1 cellular context compared by ENCODE assay signal in the genomic region with DNA sequence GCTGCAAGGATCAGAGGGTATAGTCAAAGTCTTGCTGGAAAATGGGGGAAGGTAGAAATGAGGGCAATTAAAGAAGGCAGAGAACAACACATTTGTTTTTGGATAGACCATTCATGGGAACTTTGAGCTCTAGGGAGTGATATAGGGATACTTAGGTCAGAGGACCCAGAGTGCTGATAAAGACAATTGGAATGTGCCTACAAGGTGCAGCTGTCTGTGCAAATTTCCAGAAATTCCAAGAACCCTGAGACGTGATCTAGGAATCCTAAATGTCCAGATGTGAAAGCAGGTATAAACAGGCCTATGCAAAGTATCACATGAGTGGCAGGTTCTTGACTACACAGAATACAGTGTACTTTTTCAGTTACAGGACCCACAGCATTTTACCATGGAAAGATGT.
TF ChIP-seq lines count a peak whose summit lies in the region.

No MANE protein-coding gene starts in this region.

TF ChIP-seq in GM23338, 12 proteins besides CTCF, POLR2A, EP300 and RAD21 (continued from another document):
- TF ChIP-seq, protein P1, sequence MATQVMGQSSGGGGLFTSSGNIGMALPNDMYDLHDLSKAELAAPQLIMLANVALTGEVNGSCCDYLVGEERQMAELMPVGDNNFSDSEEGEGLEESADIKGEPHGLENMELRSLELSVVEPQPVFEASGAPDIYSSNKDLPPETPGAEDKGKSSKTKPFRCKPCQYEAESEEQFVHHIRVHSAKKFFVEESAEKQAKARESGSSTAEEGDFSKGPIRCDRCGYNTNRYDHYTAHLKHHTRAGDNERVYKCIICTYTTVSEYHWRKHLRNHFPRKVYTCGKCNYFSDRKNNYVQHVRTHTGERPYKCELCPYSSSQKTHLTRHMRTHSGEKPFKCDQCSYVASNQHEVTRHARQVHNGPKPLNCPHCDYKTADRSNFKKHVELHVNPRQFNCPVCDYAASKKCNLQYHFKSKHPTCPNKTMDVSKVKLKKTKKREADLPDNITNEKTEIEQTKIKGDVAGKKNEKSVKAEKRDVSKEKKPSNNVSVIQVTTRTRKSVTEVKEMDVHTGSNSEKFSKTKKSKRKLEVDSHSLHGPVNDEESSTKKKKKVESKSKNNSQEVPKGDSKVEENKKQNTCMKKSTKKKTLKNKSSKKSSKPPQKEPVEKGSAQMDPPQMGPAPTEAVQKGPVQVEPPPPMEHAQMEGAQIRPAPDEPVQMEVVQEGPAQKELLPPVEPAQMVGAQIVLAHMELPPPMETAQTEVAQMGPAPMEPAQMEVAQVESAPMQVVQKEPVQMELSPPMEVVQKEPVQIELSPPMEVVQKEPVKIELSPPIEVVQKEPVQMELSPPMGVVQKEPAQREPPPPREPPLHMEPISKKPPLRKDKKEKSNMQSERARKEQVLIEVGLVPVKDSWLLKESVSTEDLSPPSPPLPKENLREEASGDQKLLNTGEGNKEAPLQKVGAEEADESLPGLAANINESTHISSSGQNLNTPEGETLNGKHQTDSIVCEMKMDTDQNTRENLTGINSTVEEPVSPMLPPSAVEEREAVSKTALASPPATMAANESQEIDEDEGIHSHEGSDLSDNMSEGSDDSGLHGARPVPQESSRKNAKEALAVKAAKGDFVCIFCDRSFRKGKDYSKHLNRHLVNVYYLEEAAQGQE (IDR thresholded peaks at IDR 0.05; ENCODE audit: unreplicated experiment): no peak
- TF ChIP-seq, protein P2, sequence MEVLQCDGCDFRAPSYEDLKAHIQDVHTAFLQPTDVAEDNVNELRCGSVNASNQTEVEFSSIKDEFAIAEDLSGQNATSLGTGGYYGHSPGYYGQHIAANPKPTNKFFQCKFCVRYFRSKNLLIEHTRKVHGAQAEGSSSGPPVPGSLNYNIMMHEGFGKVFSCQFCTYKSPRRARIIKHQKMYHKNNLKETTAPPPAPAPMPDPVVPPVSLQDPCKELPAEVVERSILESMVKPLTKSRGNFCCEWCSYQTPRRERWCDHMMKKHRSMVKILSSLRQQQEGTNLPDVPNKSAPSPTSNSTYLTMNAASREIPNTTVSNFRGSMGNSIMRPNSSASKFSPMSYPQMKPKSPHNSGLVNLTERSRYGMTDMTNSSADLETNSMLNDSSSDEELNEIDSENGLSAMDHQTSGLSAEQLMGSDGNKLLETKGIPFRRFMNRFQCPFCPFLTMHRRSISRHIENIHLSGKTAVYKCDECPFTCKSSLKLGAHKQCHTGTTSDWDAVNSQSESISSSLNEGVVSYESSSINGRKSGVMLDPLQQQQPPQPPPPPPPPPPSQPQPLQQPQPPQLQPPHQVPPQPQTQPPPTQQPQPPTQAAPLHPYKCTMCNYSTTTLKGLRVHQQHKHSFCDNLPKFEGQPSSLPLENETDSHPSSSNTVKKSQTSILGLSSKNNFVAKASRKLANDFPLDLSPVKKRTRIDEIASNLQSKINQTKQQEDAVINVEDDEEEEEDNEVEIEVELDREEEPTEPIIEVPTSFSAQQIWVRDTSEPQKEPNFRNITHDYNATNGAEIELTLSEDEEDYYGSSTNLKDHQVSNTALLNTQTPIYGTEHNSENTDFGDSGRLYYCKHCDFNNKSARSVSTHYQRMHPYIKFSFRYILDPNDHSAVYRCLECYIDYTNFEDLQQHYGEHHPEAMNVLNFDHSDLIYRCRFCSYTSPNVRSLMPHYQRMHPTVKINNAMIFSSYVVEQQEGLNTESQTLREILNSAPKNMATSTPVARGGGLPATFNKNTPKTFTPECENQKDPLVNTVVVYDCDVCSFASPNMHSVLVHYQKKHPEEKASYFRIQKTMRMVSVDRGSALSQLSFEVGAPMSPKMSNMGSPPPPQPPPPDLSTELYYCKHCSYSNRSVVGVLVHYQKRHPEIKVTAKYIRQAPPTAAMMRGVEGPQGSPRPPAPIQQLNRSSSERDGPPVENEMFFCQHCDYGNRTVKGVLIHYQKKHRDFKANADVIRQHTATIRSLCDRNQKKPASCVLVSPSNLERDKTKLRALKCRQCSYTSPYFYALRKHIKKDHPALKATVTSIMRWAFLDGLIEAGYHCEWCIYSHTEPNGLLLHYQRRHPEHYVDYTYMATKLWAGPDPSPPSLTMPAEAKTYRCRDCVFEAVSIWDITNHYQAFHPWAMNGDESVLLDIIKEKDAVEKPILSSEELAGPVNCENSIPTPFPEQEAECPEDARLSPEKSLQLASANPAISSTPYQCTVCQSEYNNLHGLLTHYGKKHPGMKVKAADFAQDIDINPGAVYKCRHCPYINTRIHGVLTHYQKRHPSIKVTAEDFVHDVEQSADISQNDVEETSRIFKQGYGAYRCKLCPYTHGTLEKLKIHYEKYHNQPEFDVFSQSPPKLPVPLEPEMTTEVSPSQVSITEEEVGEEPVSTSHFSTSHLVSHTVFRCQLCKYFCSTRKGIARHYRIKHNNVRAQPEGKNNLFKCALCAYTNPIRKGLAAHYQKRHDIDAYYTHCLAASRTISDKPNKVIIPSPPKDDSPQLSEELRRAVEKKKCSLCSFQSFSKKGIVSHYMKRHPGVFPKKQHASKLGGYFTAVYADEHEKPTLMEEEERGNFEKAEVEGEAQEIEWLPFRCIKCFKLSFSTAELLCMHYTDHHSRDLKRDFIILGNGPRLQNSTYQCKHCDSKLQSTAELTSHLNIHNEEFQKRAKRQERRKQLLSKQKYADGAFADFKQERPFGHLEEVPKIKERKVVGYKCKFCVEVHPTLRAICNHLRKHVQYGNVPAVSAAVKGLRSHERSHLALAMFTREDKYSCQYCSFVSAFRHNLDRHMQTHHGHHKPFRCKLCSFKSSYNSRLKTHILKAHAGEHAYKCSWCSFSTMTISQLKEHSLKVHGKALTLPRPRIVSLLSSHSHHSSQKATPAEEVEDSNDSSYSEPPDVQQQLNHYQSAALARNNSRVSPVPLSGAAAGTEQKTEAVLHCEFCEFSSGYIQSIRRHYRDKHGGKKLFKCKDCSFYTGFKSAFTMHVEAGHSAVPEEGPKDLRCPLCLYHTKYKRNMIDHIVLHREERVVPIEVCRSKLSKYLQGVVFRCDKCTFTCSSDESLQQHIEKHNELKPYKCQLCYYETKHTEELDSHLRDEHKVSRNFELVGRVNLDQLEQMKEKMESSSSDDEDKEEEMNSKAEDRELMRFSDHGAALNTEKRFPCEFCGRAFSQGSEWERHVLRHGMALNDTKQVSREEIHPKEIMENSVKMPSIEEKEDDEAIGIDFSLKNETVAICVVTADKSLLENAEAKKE (CRISPR knock-in tag; IDR thresholded peaks at IDR 0.05): no peak
- TF ChIP-seq EZH2phosphoT487 (IDR thresholded peaks at IDR 0.05; ENCODE audit: unreplicated experiment) (no peak), JUNB (IDR thresholded peaks at IDR 0.05; ENCODE audit: unreplicated experiment) (no peak), POLR2AphosphoS5 (IDR thresholded peaks at IDR 0.05; ENCODE audit: low read depth) (no peak), CREB1 (CRISPR knock-in tag; IDR thresholded peaks at IDR 0.05; ENCODE audit: low read depth) (no peak), ZNF331 (CRISPR knock-in tag; IDR thresholded peaks at IDR 0.05; ENCODE audit: low read depth) (no peak), STAT1 (IDR thresholded peaks at IDR 0.05; ENCODE audit: unreplicated experiment) (no peak)
TF ChIP-seq in GM23338: peak in this region for 0.
